Comparison of ENCODE assay signal across 15 cellular contexts in genomic region chr13:98083936-98084335, GRCh38. TPM values are rescaled to one million over a fixed set of nuclear protein-coding genes. Genes with fewer than 3 reads are reported as not detected.
DNase-seq lines count a peak whose midpoint lies in the region; FAIRE-seq and TF ChIP-seq lines count a peak whose summit lies in the region.
"Had no signal": no experiment of that assay in that cellular context is flagged by ENCODE, and none has a peak within 500 bp of the region (broad histone marks: within the 10 kb centered on the region; RNA-seq: fewer than 3 reads in every experiment).

No MANE protein-coding gene starts in this region.

- FAIRE-seq in bronchial epithelial cell (lab: Jason Lieb, UNC) (no peak), RCC 7860 (lab: Jason Lieb, UNC) (no peak), GM19239 (lab: Jason Lieb, UNC) (no peak)

- TF ChIP-seq EP300 in tibial nerve (IDR thresholded peaks at IDR 0.05) = no peak

- intact Hi-C loops in mammary epithelial cell (cut with micrococcal nuclease) (no loop called here), MCF 10A (cut with micrococcal nuclease) (no loop called here), cardiac septum (cut with DNase I) (no loop called here)

- no peak overlapping the region for H3K4me2 ChIP-seq in mammary epithelial cell (ENCODE audit: insufficient read depth, low read depth, low read length)

- no peaks in the 10 kb centered on the region for H3K36me3 Mint-ChIP-seq in MCF 10A (ENCODE audit: insufficient read depth, unreplicated experiment)
- H3K36me3 Mint-ChIP-seq: CD14-positive monocyte had no signal

- dilution Hi-C loops in mammary epithelial cell (cut with HindIII; ENCODE audit: low sequenced_read_pairs) = loop anchor here (5.0 kb wide), 1 partner anchor 93 kb away; the partner anchor contains the start of gene RNF113B

- CTCF ChIA-PET in mammary epithelial cell (lab: Charles Lee; ENCODE audit: low non-redundant PET) = no interaction called here
- CTCF ChIA-PET in MCF 10A (lab: Yijun Ruan, JAX) = no interaction called here

- no peak overlapping the region for H3K4me3 ChIP-seq in mammary epithelial cell (replicated peaks in 1 of 3; ENCODE audit: insufficient read depth in 1 of 3, low read depth in 2 of 3, low read length in 3 of 3)
- H3K4me3 ChIP-seq in bronchial epithelial cell (ENCODE audit: low read depth, low read length) = no peak overlapping the region
- H3K4me3 ChIP-seq in tibial nerve = no peak overlapping the region

- in situ Hi-C loops in mammary epithelial cell (cut with MboI; ENCODE audit: low sequenced_read_pairs in 2 of 2) = no loop called here

- H3K9ac ChIP-seq in mammary epithelial cell (ENCODE audit: insufficient read depth, low read length) = no peak overlapping the region

- TF ChIP-seq CTCF in mammary epithelial cell (conservative IDR thresholded peaks at IDR 0.05 in 1 of 2, IDR thresholded peaks at IDR 0.05 in 1 of 2; ENCODE audit: extremely low read depth in 1 of 2, insufficient read depth in 1 of 2, low read depth in 1 of 2, low read length in 2 of 2) (no peak), MCF 10A (IDR thresholded peaks at IDR 0.05; ENCODE audit: unreplicated experiment) (no peak), bronchial epithelial cell (IDR thresholded peaks at IDR 0.05; ENCODE audit: insufficient read depth, low read length, severe bottlenecking) (no peak), tibial nerve (IDR thresholded peaks at IDR 0.05) (no peak)

- H3K9me3 ChIP-seq in mammary epithelial cell (replicated peaks; ENCODE audit: insufficient read depth, low read length) (no peaks in the 10 kb centered on the region), tibial nerve (peaks cover 0 to 3% (median 0%) of the 10 kb centered on the region in 4 donors)

- H3K36me3 ChIP-seq in mammary epithelial cell (ENCODE audit: insufficient read depth, low read length) (no peaks in the 10 kb centered on the region), bronchial epithelial cell (ENCODE audit: control insufficient read depth, insufficient read depth, low read length) (no peaks in the 10 kb centered on the region), tibial nerve (no peaks in the 10 kb centered on the region)

- H3K4me1 ChIP-seq in mammary epithelial cell (ENCODE audit: insufficient read depth, low read length) (no peaks in the 10 kb centered on the region), tibial nerve (no peaks in the 10 kb centered on the region)

- no peak overlapping the region for H3K4me3 Mint-ChIP-seq in MCF 10A (ENCODE audit: unreplicated experiment)
- H3K4me3 Mint-ChIP-seq: CD14-positive monocyte had no signal

- no peaks in the 10 kb centered on the region for H3K4me1 Mint-ChIP-seq in MCF 10A (ENCODE audit: insufficient read depth, unreplicated experiment)
- H3K4me1 Mint-ChIP-seq: CD14-positive monocyte had no signal

- no peak overlapping the region for H2AFZ ChIP-seq in mammary epithelial cell (ENCODE audit: low read depth, low read length)

- BruUV-seq in mammary epithelial cell (replicated peaks; lab: Mats Ljungman, UMichigan) = no TSS peak
- BruUV-seq in MCF 10A (replicated peaks; lab: Mats Ljungman, UMichigan) = no TSS peak

- no peaks in the 10 kb centered on the region for H3K27me3 Mint-ChIP-seq in MCF 10A (ENCODE audit: insufficient read depth, unreplicated experiment)

- peak; percentile 16 for DNase-seq in mammary epithelial cell
- DNase-seq in MCF 10A (ENCODE audit: unreplicated experiment) = no peak
- DNase-seq in bronchial epithelial cell (ENCODE audit: low read depth) = peak; percentile 66
- peak; percentile 21 for DNase-seq in iris pigment epithelial cell (ENCODE audit: low read depth)
- DNase-seq in cardiac septum (ENCODE audit: low spot score) = no peak
- no peak for DNase-seq in RCC 7860 (ENCODE audit: low spot score)
- no peak for DNase-seq in GM19239 (ENCODE audit: insufficient read length, low spot score)
- no peak for DNase-seq in tibial nerve (ENCODE audit: low spot score in 2 of 2)
- DNase-seq: COR-L47, DMS153, KBM-7, NCI-H1092 treated with DMSO at 0.1 percent for 48 hours, NCI-H1694 treated with DMSO at 0.1 percent for 48 hours, NCI-H69 had no signal

- 89% methylated on average over 3 of the region's 3 CpGs for WGBS in mammary epithelial cell (ENCODE audit: low coverage, missing lambda C conversion rate)
- 95% methylated on average over 3 of the region's 3 CpGs for WGBS in tibial nerve, 2 donors

- H3K9me3 Mint-ChIP-seq in MCF 10A (ENCODE audit: unreplicated experiment) = no peaks in the 10 kb centered on the region

- no peaks in the 10 kb centered on the region for H4K20me1 ChIP-seq in mammary epithelial cell (ENCODE audit: insufficient read depth, low read length)

- no peak overlapping the region for H3K27ac Mint-ChIP-seq in MCF 10A (ENCODE audit: low read depth, unreplicated experiment)
- H3K27ac Mint-ChIP-seq: CD14-positive monocyte had no signal

- no peaks in the 10 kb centered on the region for H3K79me2 ChIP-seq in mammary epithelial cell (ENCODE audit: insufficient read depth, low read length)

- H3K27ac ChIP-seq in mammary epithelial cell (ENCODE audit: insufficient read depth, low read depth, low read length) = no peak overlapping the region
- H3K27ac ChIP-seq in tibial nerve = no peak overlapping the region

- TF ChIP-seq POLR2A in tibial nerve (IDR thresholded peaks at IDR 0.05) = no peak

- POLR2A ChIA-PET in MCF 10A (lab: Yijun Ruan, JAX) = no interaction called here

- no peaks in the 10 kb centered on the region for H3K27me3 ChIP-seq in mammary epithelial cell (ENCODE audit: insufficient read depth, low read length)
- no peaks in the 10 kb centered on the region for H3K27me3 ChIP-seq in bronchial epithelial cell (ENCODE audit: control insufficient read depth, insufficient read depth, low read length)
- no peaks in the 10 kb centered on the region for H3K27me3 ChIP-seq in tibial nerve

RNA-seq across cellular contexts. Expression of gene FARP1, which starts 59.0 kb away (rescaled TPM):
- 10 to 100 TPM; 27.5 to 42.8 TPM for total RNA-seq in mammary epithelial cell
- 16.9 TPM for polyA plus RNA-seq in mammary epithelial cell
- 37.5 TPM for polyA minus RNA-seq in mammary epithelial cell
- total RNA-seq in MCF 10A (2022) = 20.7 and 30.1 TPM in 2 replicates
- total RNA-seq in bronchial epithelial cell = 10.6 and 11.1 TPM in 2 replicates
- total RNA-seq in cardiac septum = 71.3 TPM
- 10 to 100 TPM; 21.4 to 28.5 (median 24.9) TPM for total RNA-seq in tibial nerve

Comparison
In these comparisons a context has a peak if more than half of its experiments do, and no peak if none do; other contexts are left out.
1. DNase-seq: peak in mammary epithelial cell (single experiment), bronchial epithelial cell (single experiment) and iris pigment epithelial cell (single experiment); none in MCF 10A (single experiment), cardiac septum (single experiment), RCC 7860 (single experiment), GM19239 (single experiment) and tibial nerve (0 of 2).